ENCODE assay signal across 19 cellular contexts in genomic region chr2:28613181-28613580, GRCh38.
A peak's percentile ranks its signal among the peaks of the same experiment; 100 is the strongest.
DNase-seq lines count a peak whose midpoint lies in the region; ATAC-seq and TF ChIP-seq lines count a peak whose summit lies in the region.
"Had no signal": no experiment of that assay in that cellular context is flagged by ENCODE, and none has a peak within 500 bp of the region (broad histone marks: within the 10 kb centered on the region; RNA-seq: fewer than 3 reads in every experiment).

No MANE protein-coding gene starts in this region.

- CTCF ChIA-PET in activated CD8-positive, alpha-beta memory T cell treated with anti-CD3 and anti-CD28 coated beads, Interleukin-2, amount 10 ng/mL, durations not matched to agents 7 days and 5 days (lab: Charles Lee): interaction anchor here (1.3 to 12.5 kb wide), 4 partner anchors 8 to 139 kb away, joined by 4 to 107 read pairs (median 6); partner anchors contain the start of gene PPP1CB

- H3K4me3 Mint-ChIP-seq in activated CD8-positive, alpha-beta memory T cell treated with anti-CD3 and anti-CD28 coated beads, Interleukin-2, amount 10 ng/mL, durations not matched to agents 7 days and 5 days: no peak overlapping the region
- no peak overlapping the region for H3K4me3 Mint-ChIP-seq in activated CD4-positive, alpha-beta T cell treated with anti-CD3 and anti-CD28 coated beads, Interleukin-2, amount 10 ng/mL, durations not matched to agents 24 days and 14 days
- H3K4me3 Mint-ChIP-seq: activated naive CD4-positive, alpha-beta T cell treated with anti-CD3 and anti-CD28 coated beads, Interleukin-2, amount 50 U/mL, for 24 hours; CD14-positive monocyte; stimulated activated naive CD8-positive, alpha-beta T cell treated with anti-CD3 and anti-CD28 coated beads, Interleukin-15, Interleukin-2, amounts not matched to agents 100 ng/mL and 50 ng/mL, for 24 hours had no signal

- H3K36me3 ChIP-seq in esophagus squamous epithelium (no peaks in the 10 kb centered on the region), skeletal muscle tissue (ENCODE audit: control insufficient read depth in 3 of 3, insufficient read depth in 3 of 3, low read length in 3 of 3) (no peaks in the 10 kb centered on the region), heart left ventricle (peaks cover 0 to 7% (median 0%) of the 10 kb centered on the region in 9 donors)
- H3K36me3 ChIP-seq: pancreas, uterus had no signal

- H3K9me3 ChIP-seq in esophagus squamous epithelium (no peaks in the 10 kb centered on the region), skeletal muscle tissue (ENCODE audit: control insufficient read depth in 3 of 3, low read length in 3 of 3) (no peaks in the 10 kb centered on the region), heart left ventricle (no peaks in the 10 kb centered on the region)
- H3K9me3 ChIP-seq: left lung, pancreas, uterus had no signal

- no peak overlapping the region for H3K9ac ChIP-seq in skeletal muscle tissue (ENCODE audit: low read depth in 1 of 3, low read length in 3 of 3)

- intact Hi-C loops in activated CD4-positive, alpha-beta T cell treated with anti-CD3 and anti-CD28 coated beads, Interleukin-2, amount 10 ng/mL, durations not matched to agents 24 days and 14 days (cut with micrococcal nuclease): loop anchor here (5.0 kb wide), 1 partner anchor 34 kb away; no protein-coding TSS in a partner anchor
- intact Hi-C loops in esophagus squamous epithelium (cut with DNase I) (no loop called here), heart left ventricle (cut with DNase I) (loop anchor here in 1 of 10 donors (5.0 kb wide), 1 partner anchor 139 kb away; the partner anchor contains the start of gene PPP1CB)

- ATAC-seq in activated CD8-positive, alpha-beta memory T cell treated with anti-CD3 and anti-CD28 coated beads, Interleukin-2, amount 10 ng/mL, durations not matched to agents 7 days and 5 days: peak; percentile 29
- ATAC-seq in heart left ventricle: no peak

- H3K27ac Mint-ChIP-seq in activated CD8-positive, alpha-beta memory T cell treated with anti-CD3 and anti-CD28 coated beads, Interleukin-2, amount 10 ng/mL, durations not matched to agents 7 days and 5 days: no peak overlapping the region
- H3K27ac Mint-ChIP-seq in activated CD4-positive, alpha-beta T cell treated with anti-CD3 and anti-CD28 coated beads, Interleukin-2, amount 10 ng/mL, durations not matched to agents 24 days and 14 days: no peak overlapping the region
- H3K27ac Mint-ChIP-seq: activated naive CD4-positive, alpha-beta T cell treated with anti-CD3 and anti-CD28 coated beads, Interleukin-2, amount 50 U/mL, for 24 hours; stimulated activated naive CD8-positive, alpha-beta T cell treated with anti-CD3 and anti-CD28 coated beads, Interleukin-15, Interleukin-2, amounts not matched to agents 100 ng/mL and 50 ng/mL, for 24 hours had no signal

- no peak for DNase-seq in activated CD8-positive, alpha-beta memory T cell treated with anti-CD3 and anti-CD28 coated beads, Interleukin-2, amount 10 ng/mL, durations not matched to agents 7 days and 5 days
- no peak for DNase-seq in activated CD8-positive, alpha-beta memory T cell treated with anti-CD3 and anti-CD28 coated beads, Interleukin-2, amount 50 U/mL, for 48 hours
- peak; percentile 81 for DNase-seq in activated CD4-positive, alpha-beta T cell treated with anti-CD3 and anti-CD28 coated beads, Interleukin-2, amount 10 ng/mL, durations not matched to agents 24 days and 14 days
- DNase-seq in esophagus squamous epithelium (lab: John Stamatoyannopoulos, UW) (no peak), hepatic stellate cell (ENCODE audit: low spot score) (no peak), NCI-H146 treated with DMSO at 0.1 percent for 48 hours (lab: John Stamatoyannopoulos, UW; ENCODE audit: unreplicated experiment) (no peak), heart left ventricle (no peak)
- DNase-seq: dorsolateral prefrontal cortex, left lung, NCI-H1092 treated with DMSO at 0.1 percent for 48 hours, NCI-H2107, NCI-H526, OCI-M1, uterus had no signal

- H3K9me3 Mint-ChIP-seq in activated CD8-positive, alpha-beta memory T cell treated with anti-CD3 and anti-CD28 coated beads, Interleukin-2, amount 10 ng/mL, durations not matched to agents 7 days and 5 days (ENCODE audit: low read depth): no peaks in the 10 kb centered on the region
- no peaks in the 10 kb centered on the region for H3K9me3 Mint-ChIP-seq in activated CD4-positive, alpha-beta T cell treated with anti-CD3 and anti-CD28 coated beads, Interleukin-2, amount 10 ng/mL, durations not matched to agents 24 days and 14 days
- H3K9me3 Mint-ChIP-seq: activated naive CD4-positive, alpha-beta T cell treated with anti-CD3 and anti-CD28 coated beads, Interleukin-2, amount 50 U/mL, for 24 hours; CD14-positive monocyte; stimulated activated naive CD8-positive, alpha-beta T cell treated with anti-CD3 and anti-CD28 coated beads, Interleukin-15, Interleukin-2, amounts not matched to agents 100 ng/mL and 50 ng/mL, for 24 hours had no signal

- no peak overlapping the region for H3K4me3 ChIP-seq in esophagus squamous epithelium
- no peak overlapping the region for H3K4me3 ChIP-seq in skeletal muscle tissue (ENCODE audit: low read length in 3 of 3)
- no peak overlapping the region for H3K4me3 ChIP-seq in heart left ventricle
- H3K4me3 ChIP-seq: dorsolateral prefrontal cortex, left lung, pancreas, uterus had no signal

- H3K27me3 Mint-ChIP-seq in activated CD8-positive, alpha-beta memory T cell treated with anti-CD3 and anti-CD28 coated beads, Interleukin-2, amount 10 ng/mL, durations not matched to agents 7 days and 5 days: no peaks in the 10 kb centered on the region
- no peaks in the 10 kb centered on the region for H3K27me3 Mint-ChIP-seq in activated CD4-positive, alpha-beta T cell treated with anti-CD3 and anti-CD28 coated beads, Interleukin-2, amount 10 ng/mL, durations not matched to agents 24 days and 14 days
- H3K27me3 Mint-ChIP-seq: activated naive CD4-positive, alpha-beta T cell treated with anti-CD3 and anti-CD28 coated beads, Interleukin-2, amount 50 U/mL, for 24 hours; stimulated activated naive CD8-positive, alpha-beta T cell treated with anti-CD3 and anti-CD28 coated beads, Interleukin-15, Interleukin-2, amounts not matched to agents 100 ng/mL and 50 ng/mL, for 24 hours had no signal

- H3K27me3 ChIP-seq in esophagus squamous epithelium (no peaks in the 10 kb centered on the region), skeletal muscle tissue (ENCODE audit: control insufficient read depth in 3 of 3, insufficient read depth in 3 of 3, low read length in 3 of 3) (no peaks in the 10 kb centered on the region), heart left ventricle (no peaks in the 10 kb centered on the region)
- H3K27me3 ChIP-seq: dorsolateral prefrontal cortex, left lung, pancreas, uterus had no signal

- peaks cover 40% of the 10 kb centered on the region for H3K4me1 Mint-ChIP-seq in activated CD8-positive, alpha-beta memory T cell treated with anti-CD3 and anti-CD28 coated beads, Interleukin-2, amount 10 ng/mL, durations not matched to agents 7 days and 5 days
- peaks cover 41% of the 10 kb centered on the region for H3K4me1 Mint-ChIP-seq in activated CD4-positive, alpha-beta T cell treated with anti-CD3 and anti-CD28 coated beads, Interleukin-2, amount 10 ng/mL, durations not matched to agents 24 days and 14 days

- H3K4me1 ChIP-seq in esophagus squamous epithelium (peaks cover 13 to 71% (median 29%) of the 10 kb centered on the region in 3 donors), skeletal muscle tissue (ENCODE audit: control insufficient read depth in 3 of 3, insufficient read depth in 3 of 3, low read length in 3 of 3) (peaks cover 13 to 40% (median 22%) of the 10 kb centered on the region in 3 donors), heart left ventricle (peaks cover 0 to 16% (median 2%) of the 10 kb centered on the region in 12 donors)
- H3K4me1 ChIP-seq: left lung had no signal

- TF ChIP-seq POLR2A in esophagus squamous epithelium (IDR thresholded peaks at IDR 0.05): no peak
- TF ChIP-seq POLR2A in heart left ventricle (IDR thresholded peaks at IDR 0.05): no peak

- peaks cover 4% of the 10 kb centered on the region for H3K36me3 Mint-ChIP-seq in activated CD8-positive, alpha-beta memory T cell treated with anti-CD3 and anti-CD28 coated beads, Interleukin-2, amount 10 ng/mL, durations not matched to agents 7 days and 5 days
- H3K36me3 Mint-ChIP-seq in activated CD4-positive, alpha-beta T cell treated with anti-CD3 and anti-CD28 coated beads, Interleukin-2, amount 10 ng/mL, durations not matched to agents 24 days and 14 days (ENCODE audit: low read depth): peaks cover 16% of the 10 kb centered on the region

- TF ChIP-seq CTCF in esophagus squamous epithelium (IDR thresholded peaks at IDR 0.05): no peak
- TF ChIP-seq CTCF in heart left ventricle (IDR thresholded peaks at IDR 0.05): no peak

- WGBS in esophagus squamous epithelium, 2 donors: 59% methylated on average over 2 of the region's 2 CpGs
- WGBS in heart left ventricle, 4 donors: 70 to 78% (median 75%) methylated on average over 2 of the region's 2 CpGs

- H3K27ac ChIP-seq in esophagus squamous epithelium: peak overlapping the region; percentile 42 to 88 (median 86)
- peak overlapping the region; percentile 67 for H3K27ac ChIP-seq in skeletal muscle tissue (ENCODE audit: low read depth, low read length)
- no peak overlapping the region for H3K27ac ChIP-seq in heart left ventricle
- H3K27ac ChIP-seq: dorsolateral prefrontal cortex, uterus had no signal

Comparison
In these comparisons a context has a peak if more than half of its experiments do, and no peak if none do; other contexts are left out.
1. H3K27ac ChIP-seq: peak in esophagus squamous epithelium (4 of 4) and skeletal muscle tissue (single experiment); none in heart left ventricle (0 of 12).